12 cellular contexts compared by ENCODE assay signal in genomic region chr2:206683546-206683945, GRCh38. TPM values are rescaled to one million over a fixed set of nuclear protein-coding genes. Genes with fewer than 3 reads are reported as not detected.
"Had no signal": no experiment of that assay in that cellular context is flagged by ENCODE, and none has a peak within 500 bp of the region (broad histone marks: within the 10 kb centered on the region; RNA-seq: fewer than 3 reads in every experiment).

No MANE protein-coding gene starts in this region.

- DNase-seq: GM23248, GOT3, H7, H9, HCEC 1CT, HFFc6 had no signal

- H3K4me1 ChIP-seq: HAP-1 had no signal

- H3K9ac ChIP-seq: GM23248 had no signal

- H3K36me3 ChIP-seq: HAP-1 had no signal

- H3K27ac ChIP-seq: GM23248 had no signal

- H3K4me3 ChIP-seq: GM23248, GM23338, HAP-1 had no signal

- ATAC-seq: GM23338, HCT116 had no signal

- H2AFZ ChIP-seq: GM23248, GM23338 had no signal

- H3K9me3 ChIP-seq: HAP-1 had no signal

- H3K4me2 ChIP-seq: GM23338 had no signal

- FAIRE-seq: H1, H54 had no signal

RNA-seq across cellular contexts. Expression of gene DYTN, which starts 34.6 kb away (rescaled TPM):
- total RNA-seq: GM23248, GM23338, H1, H4, H7, H9, HFFc6 had no signal
- polyA plus RNA-seq: GM23248, GM23338, H1 had no signal

RNA-seq across cellular contexts. Expression of gene FAM237A, which starts 41.3 kb away (rescaled TPM):
- total RNA-seq: GM23248, GM23338, H1, H4, H7, H9, HFFc6 had no signal
- polyA plus RNA-seq: GM23248, GM23338, H1 had no signal
